In the genomic region with DNA sequence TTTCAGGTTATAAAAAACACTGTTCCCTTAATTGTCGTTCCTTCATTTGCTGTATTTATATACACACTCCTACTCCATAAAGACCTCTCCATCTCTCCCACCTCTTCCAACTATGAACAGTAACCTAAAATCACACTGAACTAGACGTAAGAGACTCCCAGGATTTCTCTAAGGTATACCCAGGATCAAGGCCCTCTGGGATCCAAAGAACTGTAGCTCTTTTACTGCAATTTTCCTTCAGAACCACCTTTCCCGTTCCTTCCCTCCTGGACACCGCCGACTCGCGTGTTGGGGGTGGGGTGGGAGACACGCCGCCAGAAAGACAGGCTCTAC, we compare ENCODE assay signal across 8 cellular contexts. TPM values are rescaled to one million over a fixed set of nuclear protein-coding genes. Genes with fewer than 3 reads are reported as not detected.
DNase-seq lines count a peak whose midpoint lies in the region; ATAC-seq and TF ChIP-seq lines count a peak whose summit lies in the region.

No MANE protein-coding gene starts in this region.

- ATAC-seq in DND-41 (ENCODE audit: insufficient read depth, low read depth) = peak; percentile 1; the same call in 2 of the 3 replicates
- no peak for ATAC-seq in effector memory CD8-positive, alpha-beta T cell (replicated peaks)
- peak; percentile 19 for ATAC-seq in omental fat pad (ENCODE audit: low FRiP score)
- no peak for ATAC-seq in HG02610 (IDR thresholded peaks at IDR 0.05; ENCODE audit: unreplicated experiment)
- ATAC-seq in HG03571 (IDR thresholded peaks at IDR 0.05; ENCODE audit: unreplicated experiment) = no peak
- ATAC-seq in GM18502 (IDR thresholded peaks at IDR 0.05; ENCODE audit: poor library complexity, unreplicated experiment) = no peak

- H3K4me3 ChIP-seq in DND-41 (ENCODE audit: low read depth in 1 of 2, low read length in 2 of 2) = peak overlapping the region; percentile 70 to 71
- peak overlapping the region; percentile 79 for H3K4me3 ChIP-seq in MM.1S (ENCODE audit: low read length)

- peaks cover 18 to 35% of the 10 kb centered on the region in 2 donors for H3K4me1 Mint-ChIP-seq in effector memory CD8-positive, alpha-beta T cell (ENCODE audit: low read depth in 2 of 2)

- no peaks in the 10 kb centered on the region for H3K9me2 ChIP-seq in MM.1S (replicated peaks; ENCODE audit: insufficient read depth, low read length)

- H3K4me1 ChIP-seq in DND-41 (ENCODE audit: insufficient read depth, low read length) (peaks cover 32% of the 10 kb centered on the region), MM.1S (ENCODE audit: low read length) (no peaks in the 10 kb centered on the region)

- H3K36me3 Mint-ChIP-seq in effector memory CD8-positive, alpha-beta T cell (ENCODE audit: insufficient read depth) = peaks cover 25% of the 10 kb centered on the region

- DNase-seq in DND-41 = no peak
- DNase-seq in MM.1S = no peak
- no peak for DNase-seq in effector memory CD8-positive, alpha-beta T cell
- no peak for DNase-seq in omental fat pad (ENCODE audit: low spot score)
- DNase-seq in MV-4-11 (lab: John Stamatoyannopoulos, UW) = no peak

- peaks cover 10% of the 10 kb centered on the region for H3K36me3 ChIP-seq in DND-41 (ENCODE audit: insufficient read depth, low read length)
- H3K36me3 ChIP-seq in MM.1S (replicated peaks; ENCODE audit: insufficient read depth, low read length) = no peaks in the 10 kb centered on the region

- peaks cover 65% of the 10 kb centered on the region for H3K79me2 ChIP-seq in DND-41 (ENCODE audit: insufficient read depth, low read length)
- peaks cover 54% of the 10 kb centered on the region for H3K79me2 ChIP-seq in MM.1S (ENCODE audit: low read length)

- H3F3A ChIP-seq in MM.1S (ENCODE audit: insufficient read depth, low read length) = 0 out of 2 replicates have a peak, but pooled peaks cover 2% of the 10 kb centered on the region

- peak overlapping the region; percentile 97 for H3K4me2 ChIP-seq in DND-41 (ENCODE audit: insufficient read depth, low read length)
- H3K4me2 ChIP-seq in MM.1S (ENCODE audit: low read depth, low read length) = peak overlapping the region; percentile 50

- H3K9me3 Mint-ChIP-seq in effector memory CD8-positive, alpha-beta T cell = no peaks in the 10 kb centered on the region

- peak overlapping the region; percentile 97 to 98 for H3K27ac Mint-ChIP-seq in effector memory CD8-positive, alpha-beta T cell

- H2AFZ ChIP-seq in DND-41 (ENCODE audit: low read depth, low read length) (peak overlapping the region; percentile 100), MM.1S (ENCODE audit: low read length) (no peak overlapping the region)

- H4K20me1 ChIP-seq in DND-41 (ENCODE audit: insufficient read depth, low read length) = peaks cover 15% of the 10 kb centered on the region; the same call in 1 of the 2 replicates
- H4K20me1 ChIP-seq in MM.1S (ENCODE audit: insufficient read depth, low read length) = no peaks in the 10 kb centered on the region

- H3K27ac ChIP-seq in DND-41 (ENCODE audit: low read length) (peak overlapping the region; percentile 95), MM.1S (ENCODE audit: low read length) (peak overlapping the region; percentile 69; the same call in 1 of the 2 replicates)

- TF ChIP-seq CTCF in DND-41 (IDR thresholded peaks at IDR 0.05; ENCODE audit: borderline replicate concordance, extremely low read depth, low read length, poor library complexity, severe bottlenecking) (no peak), MM.1S (IDR thresholded peaks at IDR 0.05; ENCODE audit: low read length) (no peak), omental fat pad (IDR thresholded peaks at IDR 0.05) (no peak)

- peak overlapping the region; percentile 97 for H3K4me3 Mint-ChIP-seq in effector memory CD8-positive, alpha-beta T cell

- H3K9me3 ChIP-seq in DND-41 (ENCODE audit: insufficient read depth, low read length, severe bottlenecking) (no peaks in the 10 kb centered on the region), MM.1S (replicated peaks; ENCODE audit: insufficient read depth, low read length) (no peaks in the 10 kb centered on the region)

- H3K27me3 Mint-ChIP-seq in effector memory CD8-positive, alpha-beta T cell = no peaks in the 10 kb centered on the region

- H3K9ac ChIP-seq in DND-41 (ENCODE audit: low read depth, low read length) (peak overlapping the region; percentile 98), MM.1S (ENCODE audit: low read length) (peak overlapping the region; percentile 90)

- no peaks in the 10 kb centered on the region for H3K27me3 ChIP-seq in DND-41 (ENCODE audit: insufficient read depth, low read length, poor library complexity)
- H3K27me3 ChIP-seq in MM.1S (replicated peaks; ENCODE audit: insufficient read depth, low read length) = no peaks in the 10 kb centered on the region

RNA-seq across cellular contexts. Expression of a gene that starts 0.7 kb away (rescaled TPM):
- 10 to 100 TPM; 18.8 to 39.2 (median 26.3) TPM for total RNA-seq in omental fat pad

RNA-seq across cellular contexts. Expression of a gene that starts 29.1 kb away (rescaled TPM):
- 10 to 100 TPM; 10.5 to 22.7 (median 12.9) TPM for total RNA-seq in omental fat pad

RNA-seq across cellular contexts. Expression of a gene that starts 32.3 kb away (rescaled TPM):
- 100 to 1,000 TPM in 2 of 4 donors, 10 to 100 TPM in 2; 89.7 to 108 (median 102) TPM for total RNA-seq in omental fat pad

Comparison
In these comparisons a context has a peak if more than half of its experiments do, and no peak if none do; other contexts are left out.
1. ATAC-seq: peak in DND-41 (single experiment) and omental fat pad (single experiment); none in effector memory CD8-positive, alpha-beta T cell (single experiment), HG02610 (single experiment), HG03571 (single experiment) and GM18502 (single experiment).